In the genomic region with DNA sequence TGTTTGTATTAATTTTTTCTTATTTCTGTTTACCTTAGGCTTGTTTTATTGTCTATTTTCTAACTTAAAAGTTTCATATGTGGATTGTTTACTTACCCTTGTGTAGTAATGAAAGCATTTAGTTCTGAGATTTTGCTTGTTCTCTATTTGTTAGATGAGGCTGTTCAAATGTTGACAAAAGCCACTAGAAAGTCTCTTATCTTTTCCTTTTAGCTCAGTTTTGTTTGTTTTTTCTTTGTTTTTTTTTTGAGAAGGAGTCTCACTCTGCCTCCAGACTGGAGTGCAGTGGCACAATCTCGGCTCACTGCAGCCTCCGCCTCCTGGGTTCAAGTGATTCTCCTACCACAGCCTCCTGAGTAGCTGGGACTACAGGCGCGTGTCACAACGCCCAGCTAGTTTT, we compare ENCODE assay signal across 25 cellular contexts.
"Had no signal": no experiment of that assay in that cellular context is flagged by ENCODE, and none has a peak within 500 bp of the region (broad histone marks: within the 10 kb centered on the region; RNA-seq: fewer than 3 reads in every experiment).

No MANE protein-coding gene starts in this region.

- H3K27ac Mint-ChIP-seq: activated CD4-positive, alpha-beta T cell treated with anti-CD3 and anti-CD28 coated beads, Interleukin-2, amount 10 ng/mL, durations not matched to agents 24 days and 14 days; activated naive CD8-positive, alpha-beta T cell treated with anti-CD3 and anti-CD28 coated beads, Interleukin-2, amount 10 ng/mL, durations not matched to agents 7 days and 5 days; activated T-helper 17 cell treated with anti-CD3 and anti-CD28 coated beads, Interleukin-2, amount 50 U/mL, for 72 hours; T-cell had no signal

- ATAC-seq: activated T-helper 17 cell treated with anti-CD3 and anti-CD28 coated beads, Interleukin-2, amount 50 U/mL, for 72 hours; Right ventricle myocardium inferior; T-cell had no signal

- H3K4me3 Mint-ChIP-seq: activated CD4-positive, alpha-beta T cell treated with anti-CD3 and anti-CD28 coated beads, Interleukin-2, amount 10 ng/mL, durations not matched to agents 24 days and 14 days; activated naive CD8-positive, alpha-beta T cell treated with anti-CD3 and anti-CD28 coated beads, Interleukin-2, amount 10 ng/mL, durations not matched to agents 7 days and 5 days; activated T-helper 17 cell treated with anti-CD3 and anti-CD28 coated beads, Interleukin-2, amount 50 U/mL, for 72 hours; T-cell had no signal

- H3K9me3 Mint-ChIP-seq: activated CD4-positive, alpha-beta T cell treated with anti-CD3 and anti-CD28 coated beads, Interleukin-2, amount 10 ng/mL, durations not matched to agents 24 days and 14 days; activated naive CD8-positive, alpha-beta T cell treated with anti-CD3 and anti-CD28 coated beads, Interleukin-2, amount 10 ng/mL, durations not matched to agents 7 days and 5 days; activated T-helper 17 cell treated with anti-CD3 and anti-CD28 coated beads, Interleukin-2, amount 50 U/mL, for 72 hours; T-cell had no signal

- H3K27me3 Mint-ChIP-seq: activated CD4-positive, alpha-beta T cell treated with anti-CD3 and anti-CD28 coated beads, Interleukin-2, amount 10 ng/mL, durations not matched to agents 24 days and 14 days; activated naive CD8-positive, alpha-beta T cell treated with anti-CD3 and anti-CD28 coated beads, Interleukin-2, amount 10 ng/mL, durations not matched to agents 7 days and 5 days; activated T-helper 17 cell treated with anti-CD3 and anti-CD28 coated beads, Interleukin-2, amount 50 U/mL, for 72 hours; T-cell had no signal

- H3K4me3 ChIP-seq: adrenal gland, MG63, SK-N-MC had no signal

- DNase-seq: activated CD4-positive, alpha-beta T cell treated with anti-CD3 and anti-CD28 coated beads, Interleukin-2, amount 10 ng/mL, durations not matched to agents 24 days and 14 days; activated CD4-positive, alpha-beta T cell treated with anti-CD3 and anti-CD28 coated beads, Interleukin-2, amount 50 U/mL, for 48 hours; activated CD4-positive, CD25-positive, alpha-beta regulatory T cell treated with anti-CD3 and anti-CD28 coated beads, Interleukin-2, amount 50 U/mL, for 72 hours; activated gamma-delta T cell; activated naive CD4-positive, alpha-beta T cell treated with anti-CD3 and anti-CD28 coated beads, Interleukin-2, amount 50 U/mL, for 16 hours; activated naive CD8-positive, alpha-beta T cell treated with anti-CD3 and anti-CD28 coated beads, Interleukin-2, amount 10 ng/mL, durations not matched to agents 7 days and 5 days; activated T-cell treated with anti-CD3 and anti-CD28 coated beads, Interleukin-2, amount 50 U/mL, for 48 hours; adrenal gland; anterior cingulate cortex; caudate nucleus; MG63; MV-4-11; NCI-H1092 treated with DMSO at 0.1 percent for 48 hours; NCI-H1417 treated with DMSO at 0.1 percent for 48 hours; NCI-H1694 treated with DMSO at 0.1 percent for 48 hours; NCI-H2029 treated with DMSO at 0.1 percent for 48 hours; NCI-H345; NCI-H510A; NCI-H526 treated with DMSO at 0.1 percent for 48 hours; RPMI8226; T-cell; T-helper 2 cell had no signal
